ENCODE assay signal across 24 cellular contexts in the genomic region with DNA sequence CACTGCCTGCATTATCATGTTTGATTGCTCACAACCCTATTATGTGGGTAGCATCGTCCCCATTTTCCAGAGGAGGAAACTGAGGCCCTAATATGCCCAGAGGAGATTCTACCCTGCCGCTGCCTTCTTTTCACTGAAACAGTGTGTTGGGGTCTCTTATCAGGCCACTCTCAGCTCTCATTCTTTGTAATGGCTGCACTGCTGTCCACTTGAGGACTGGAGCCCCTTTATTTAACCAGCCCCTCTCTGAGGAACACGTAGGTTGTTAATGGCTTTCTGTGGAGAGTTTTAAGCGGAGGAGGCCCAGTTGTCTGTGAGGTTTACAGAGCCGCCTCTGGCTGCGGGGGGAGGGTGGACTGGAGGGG. TPM values are rescaled to one million over a fixed set of nuclear protein-coding genes. Genes with fewer than 3 reads are reported as not detected.
DNase-seq lines count a peak whose midpoint lies in the region; ATAC-seq and TF ChIP-seq lines count a peak whose summit lies in the region.
"Had no signal": no experiment of that assay in that cellular context is flagged by ENCODE, and none has a peak within 500 bp of the region (broad histone marks: within the 10 kb centered on the region; RNA-seq: fewer than 3 reads in every experiment).

No MANE protein-coding gene starts in this region.

- no peaks in the 10 kb centered on the region for H3K4me1 ChIP-seq in Loucy (ENCODE audit: insufficient read depth, low read length, poor library complexity, severe bottlenecking)
- H3K4me1 ChIP-seq in endodermal cell (ENCODE audit: control insufficient read depth, insufficient read depth, low read length) = peaks cover 9% of the 10 kb centered on the region
- peaks cover 8% of the 10 kb centered on the region for H3K4me1 ChIP-seq in smooth muscle cell (ENCODE audit: low read depth)
- H3K4me1 ChIP-seq: SJCRH30 had no signal

- intact Hi-C loops in Calu3 (cut with micrococcal nuclease; ENCODE audit: unreplicated experiment) = loop anchor here (2.0 kb wide), 1 partner anchor 34 kb away; no protein-coding TSS in a partner anchor

- peak overlapping the region; percentile 46 for H3K4me3 Mint-ChIP-seq in Calu3 (ENCODE audit: low read depth, unreplicated experiment)
- H3K4me3 Mint-ChIP-seq in endodermal cell = no peak overlapping the region
- no peak overlapping the region for H3K4me3 Mint-ChIP-seq in activated T-helper 17 cell treated with anti-CD3 and anti-CD28 coated beads, Interleukin-2, amount 50 U/mL, for 72 hours
- no peak overlapping the region for H3K4me3 Mint-ChIP-seq in activated CD8-positive, alpha-beta memory T cell treated with anti-CD3 and anti-CD28 coated beads, Interleukin-2, amount 10 ng/mL, durations not matched to agents 7 days and 5 days
- H3K4me3 Mint-ChIP-seq in type B pancreatic cell = no peak overlapping the region
- H3K4me3 Mint-ChIP-seq: activated naive CD4-positive, alpha-beta T cell treated with anti-CD3 and anti-CD28 coated beads for 36 hours; B cell; memory B cell; natural killer cell; T-helper 17 cell had no signal

- H3K9me3 ChIP-seq in Loucy (ENCODE audit: insufficient read depth, low read depth, low read length) (no peaks in the 10 kb centered on the region), endodermal cell (ENCODE audit: control insufficient read depth, low read length) (no peaks in the 10 kb centered on the region), smooth muscle cell (replicated peaks; ENCODE audit: low read depth) (no peaks in the 10 kb centered on the region)
- H3K9me3 ChIP-seq: esophagus muscularis mucosa, gastroesophageal sphincter, SJCRH30, upper lobe of left lung had no signal

- H3K27me3 Mint-ChIP-seq in Calu3 (ENCODE audit: unreplicated experiment) = no peaks in the 10 kb centered on the region
- H3K27me3 Mint-ChIP-seq in endodermal cell (ENCODE audit: insufficient read depth) = no peaks in the 10 kb centered on the region
- no peaks in the 10 kb centered on the region for H3K27me3 Mint-ChIP-seq in activated T-helper 17 cell treated with anti-CD3 and anti-CD28 coated beads, Interleukin-2, amount 50 U/mL, for 72 hours
- H3K27me3 Mint-ChIP-seq in activated CD8-positive, alpha-beta memory T cell treated with anti-CD3 and anti-CD28 coated beads, Interleukin-2, amount 10 ng/mL, durations not matched to agents 7 days and 5 days = no peaks in the 10 kb centered on the region
- H3K27me3 Mint-ChIP-seq in type B pancreatic cell = no peaks in the 10 kb centered on the region
- H3K27me3 Mint-ChIP-seq: B cell, memory B cell, T-helper 17 cell had no signal

- H4K20me1 ChIP-seq in Loucy (ENCODE audit: insufficient read depth, low read length, poor library complexity, severe bottlenecking) (no peaks in the 10 kb centered on the region), smooth muscle cell (ENCODE audit: low read depth) (peaks cover 69% of the 10 kb centered on the region)

- CTCF ChIA-PET in Calu3 (lab: Charles Lee) = interaction anchor here (1.0 to 2.6 kb wide), 4 partner anchors 9 to 27 kb away, joined by 4 to 11 read pairs (median 6); no protein-coding TSS in a partner anchor
- CTCF ChIA-PET in activated CD8-positive, alpha-beta memory T cell treated with anti-CD3 and anti-CD28 coated beads, Interleukin-2, amount 10 ng/mL, durations not matched to agents 7 days and 5 days (lab: Charles Lee) = no interaction called here

- H3K36me3 Mint-ChIP-seq in Calu3 (ENCODE audit: insufficient read depth, unreplicated experiment) = peaks cover 78% of the 10 kb centered on the region
- peaks cover 56% of the 10 kb centered on the region for H3K36me3 Mint-ChIP-seq in endodermal cell (ENCODE audit: low read depth)
- no peaks in the 10 kb centered on the region for H3K36me3 Mint-ChIP-seq in activated T-helper 17 cell treated with anti-CD3 and anti-CD28 coated beads, Interleukin-2, amount 50 U/mL, for 72 hours (ENCODE audit: low read depth)
- no peaks in the 10 kb centered on the region for H3K36me3 Mint-ChIP-seq in activated CD8-positive, alpha-beta memory T cell treated with anti-CD3 and anti-CD28 coated beads, Interleukin-2, amount 10 ng/mL, durations not matched to agents 7 days and 5 days
- peaks cover 8% of the 10 kb centered on the region for H3K36me3 Mint-ChIP-seq in type B pancreatic cell
- H3K36me3 Mint-ChIP-seq: memory B cell, natural killer cell had no signal

- no peak overlapping the region for H3K9ac ChIP-seq in Loucy (ENCODE audit: low read depth, low read length, poor library complexity, severe bottlenecking)
- no peak overlapping the region for H3K9ac ChIP-seq in endodermal cell (ENCODE audit: extremely low read depth, low read length, poor library complexity, severe bottlenecking)
- no peak overlapping the region for H3K9ac ChIP-seq in smooth muscle cell (ENCODE audit: low read depth)

- H2AFZ ChIP-seq in Loucy (ENCODE audit: low read length) (peak overlapping the region; percentile 19; the same call in 1 of the 2 replicates), smooth muscle cell (ENCODE audit: low read depth) (no peak overlapping the region)

- H3K27ac Mint-ChIP-seq in Calu3 (ENCODE audit: unreplicated experiment) (peak overlapping the region; percentile 95), endodermal cell (peak overlapping the region; percentile 78), type B pancreatic cell (no peak overlapping the region)
- H3K27ac Mint-ChIP-seq in activated T-helper 17 cell treated with anti-CD3 and anti-CD28 coated beads, Interleukin-2, amount 50 U/mL, for 72 hours = no peak overlapping the region
- H3K27ac Mint-ChIP-seq in activated CD8-positive, alpha-beta memory T cell treated with anti-CD3 and anti-CD28 coated beads, Interleukin-2, amount 10 ng/mL, durations not matched to agents 7 days and 5 days = no peak overlapping the region
- H3K27ac Mint-ChIP-seq: activated naive CD4-positive, alpha-beta T cell treated with anti-CD3 and anti-CD28 coated beads for 36 hours; B cell; memory B cell; T-helper 17 cell had no signal

- DNase-seq in Calu3 (no peak), endodermal cell (no peak), smooth muscle cell (lab: John Stamatoyannopoulos, UW; ENCODE audit: unreplicated experiment) (no peak), type B pancreatic cell (ENCODE audit: extremely low spot score, unreplicated experiment) (no peak)
- no peak for DNase-seq in activated CD8-positive, alpha-beta memory T cell treated with anti-CD3 and anti-CD28 coated beads, Interleukin-2, amount 10 ng/mL, durations not matched to agents 7 days and 5 days
- DNase-seq: activated CD4-positive, alpha-beta T cell treated with anti-CD3 and anti-CD28 coated beads, Interleukin-2, amount 50 U/mL, for 48 hours; activated naive CD4-positive, alpha-beta T cell treated with anti-CD3 and anti-CD28 coated beads for 36 hours; activated T-cell treated with anti-CD3 and anti-CD28 coated beads for 4 hours; anterior cingulate cortex; cerebellar nuclear complex; effector CD4-positive, alpha-beta T cell; natural killer cell; NCI-H187; SJCRH30; stimulated activated CD4-positive, alpha-beta T cell treated with anti-CD3 and anti-CD28 coated beads, Interleukin-2, amount 100 ng/mL, for 24 hours; T-helper 17 cell had no signal

- no peaks in the 10 kb centered on the region for H3K9me2 ChIP-seq in Loucy (replicated peaks; ENCODE audit: low read depth, low read length)

- WGBS in endodermal cell (ENCODE audit: insufficient coverage in 1 of 2, insufficient read length in 1 of 2), 2 experiments = 91 to 95% methylated on average over 2 to 6 of the region's 6 CpGs
- 57% methylated on average over 6 of the region's 6 CpGs for WGBS in smooth muscle cell (ENCODE audit: low lambda C conversion rate)

- H3K27me3 ChIP-seq in Loucy (ENCODE audit: insufficient read depth, low read length, poor library complexity, severe bottlenecking) (no peaks in the 10 kb centered on the region), endodermal cell (ENCODE audit: control insufficient read depth, insufficient read depth, low read length, poor library complexity, severe bottlenecking) (no peaks in the 10 kb centered on the region), smooth muscle cell (ENCODE audit: low read depth) (no peaks in the 10 kb centered on the region)
- H3K27me3 ChIP-seq: esophagus muscularis mucosa, gastroesophageal sphincter, SJCRH30, upper lobe of left lung had no signal

- no peak overlapping the region for H3K27ac ChIP-seq in endodermal cell (ENCODE audit: low read depth, low read length)
- peak overlapping the region; percentile 73 for H3K27ac ChIP-seq in smooth muscle cell (ENCODE audit: low read depth)
- H3K27ac ChIP-seq: esophagus muscularis mucosa, SJCRH30, VCaP had no signal

- H3K36me3 ChIP-seq in Loucy (ENCODE audit: insufficient read depth, low read length) (no peaks in the 10 kb centered on the region), endodermal cell (ENCODE audit: control insufficient read depth, insufficient read depth, low read length) (peaks cover 64% of the 10 kb centered on the region), smooth muscle cell (ENCODE audit: low read depth) (no peaks in the 10 kb centered on the region)

- H3K4me3 ChIP-seq in Loucy (ENCODE audit: low read length, poor library complexity, severe bottlenecking) (no peak overlapping the region), endodermal cell (ENCODE audit: low read length) (no peak overlapping the region), smooth muscle cell (no peak overlapping the region)
- H3K4me3 ChIP-seq: esophagus muscularis mucosa, gastroesophageal sphincter, SJCRH30, upper lobe of left lung had no signal

- no peaks in the 10 kb centered on the region for H3K9me3 Mint-ChIP-seq in Calu3 (ENCODE audit: low read depth, unreplicated experiment)
- H3K9me3 Mint-ChIP-seq in endodermal cell = no peaks in the 10 kb centered on the region
- no peaks in the 10 kb centered on the region for H3K9me3 Mint-ChIP-seq in activated T-helper 17 cell treated with anti-CD3 and anti-CD28 coated beads, Interleukin-2, amount 50 U/mL, for 72 hours
- no peaks in the 10 kb centered on the region for H3K9me3 Mint-ChIP-seq in activated CD8-positive, alpha-beta memory T cell treated with anti-CD3 and anti-CD28 coated beads, Interleukin-2, amount 10 ng/mL, durations not matched to agents 7 days and 5 days (ENCODE audit: low read depth)
- no peaks in the 10 kb centered on the region for H3K9me3 Mint-ChIP-seq in type B pancreatic cell
- H3K9me3 Mint-ChIP-seq: activated naive CD4-positive, alpha-beta T cell treated with anti-CD3 and anti-CD28 coated beads for 36 hours; memory B cell; natural killer cell had no signal

- H3K4me1 Mint-ChIP-seq in Calu3 (ENCODE audit: low read depth, unreplicated experiment) (peaks cover 68% of the 10 kb centered on the region), endodermal cell (peaks cover 30% of the 10 kb centered on the region), type B pancreatic cell (ENCODE audit: unreplicated experiment) (peaks cover 23% of the 10 kb centered on the region)
- H3K4me1 Mint-ChIP-seq in activated T-helper 17 cell treated with anti-CD3 and anti-CD28 coated beads, Interleukin-2, amount 50 U/mL, for 72 hours = peaks cover 11% of the 10 kb centered on the region
- H3K4me1 Mint-ChIP-seq in activated CD8-positive, alpha-beta memory T cell treated with anti-CD3 and anti-CD28 coated beads, Interleukin-2, amount 10 ng/mL, durations not matched to agents 7 days and 5 days = peaks cover 5% of the 10 kb centered on the region

- H3K79me2 ChIP-seq in Loucy (ENCODE audit: insufficient read depth, low read length) (no peaks in the 10 kb centered on the region), smooth muscle cell (ENCODE audit: low read depth) (peaks cover 82% of the 10 kb centered on the region)

- H3K4me2 ChIP-seq in Loucy (ENCODE audit: low read depth, low read length, poor library complexity, severe bottlenecking) (no peak overlapping the region), smooth muscle cell (peak overlapping the region; percentile 22)

- no peak for TF ChIP-seq CTCF in Calu3 (IDR thresholded peaks at IDR 0.05; ENCODE audit: unreplicated experiment)
- no peak for TF ChIP-seq CTCF in Loucy (conservative IDR thresholded peaks at IDR 0.05; ENCODE audit: low read length)
- TF ChIP-seq CTCF in endodermal cell (conservative IDR thresholded peaks at IDR 0.05) = no peak
- TF ChIP-seq CTCF in smooth muscle cell (IDR thresholded peaks at IDR 0.05; ENCODE audit: borderline replicate concordance, insufficient read depth, poor library complexity, severe bottlenecking) = no peak
- no peak for TF ChIP-seq CTCF in type B pancreatic cell (conservative IDR thresholded peaks at IDR 0.05)

- no peak for ATAC-seq in activated T-helper 17 cell treated with anti-CD3 and anti-CD28 coated beads, Interleukin-2, amount 50 U/mL, for 72 hours (replicated peaks)
- ATAC-seq in activated CD8-positive, alpha-beta memory T cell treated with anti-CD3 and anti-CD28 coated beads, Interleukin-2, amount 10 ng/mL, durations not matched to agents 7 days and 5 days = no peak
- ATAC-seq: gastroesophageal sphincter, T-helper 17 cell had no signal

- H3F3A ChIP-seq in Loucy (ENCODE audit: low read depth) (no peaks in the 10 kb centered on the region), smooth muscle cell (ENCODE audit: low read depth) (peaks cover 17% of the 10 kb centered on the region)

- BruUV-seq in Calu3 (replicated peaks; lab: Mats Ljungman, UMichigan) = no TSS peak

RNA-seq across cellular contexts. Expression of a gene that starts 32.5 kb away (rescaled TPM):
- total RNA-seq in Calu3 (2022) = 185 and 203 TPM in 2 replicates
- total RNA-seq in endodermal cell = 100 to 1,000 TPM in 1 of 2 donors, 10 to 100 TPM in 1; 75.6 to 109 TPM
- 48.4 TPM for polyA plus RNA-seq in endodermal cell (2013, experiment 1 of 2)
- 41.1 TPM for polyA plus RNA-seq in endodermal cell (2013, experiment 2 of 2)
- total RNA-seq in smooth muscle cell = 26.7 and 36.5 TPM in 2 replicates
- 26.0 and 47.7 TPM in 2 replicates for polyA plus RNA-seq in smooth muscle cell
- total RNA-seq in activated T-helper 17 cell treated with anti-CD3 and anti-CD28 coated beads, Interleukin-2, amount 50 U/mL, for 72 hours = 1 to 10 TPM; 5.1 to 6.4 TPM
- total RNA-seq in activated CD8-positive, alpha-beta memory T cell treated with anti-CD3 and anti-CD28 coated beads, Interleukin-2, amount 10 ng/mL, durations not matched to agents 7 days and 5 days = 1 to 10 TPM; 1.9 to 3.6 TPM
- total RNA-seq in type B pancreatic cell (ENCODE audit: low replicate concordance) = 56.0 and 70.3 TPM in 2 replicates

Comparison
In these comparisons a context has a peak if more than half of its experiments do, and no peak if none do; other contexts are left out.
1. H3K27ac Mint-ChIP-seq: peak in Calu3 (single experiment) and endodermal cell (single experiment); none in activated T-helper 17 cell treated with anti-CD3 and anti-CD28 coated beads, Interleukin-2, amount 50 U/mL, for 72 hours (single experiment), activated CD8-positive, alpha-beta memory T cell treated with anti-CD3 and anti-CD28 coated beads, Interleukin-2, amount 10 ng/mL, durations not matched to agents 7 days and 5 days (single experiment) and type B pancreatic cell (single experiment).